Comparison of ENCODE assay signal across 24 cellular contexts in genomic region chr10:71404510-71405295, GRCh38. TPM values are rescaled to one million over a fixed set of nuclear protein-coding genes. Genes with fewer than 3 reads are reported as not detected.
A peak's percentile ranks its signal among the peaks of the same experiment; 100 is the strongest.
DNase-seq lines count a peak whose midpoint lies in the region; ATAC-seq and TF ChIP-seq lines count a peak whose summit lies in the region.
"Had no signal": no experiment of that assay in that cellular context is flagged by ENCODE, and none has a peak within 500 bp of the region (broad histone marks: within the 10 kb centered on the region; RNA-seq: fewer than 3 reads in every experiment).

No MANE protein-coding gene starts in this region.

- H3K27me3 Mint-ChIP-seq in activated CD8-positive, alpha-beta memory T cell treated with anti-CD3 and anti-CD28 coated beads, Interleukin-2, amount 10 ng/mL, durations not matched to agents 7 days and 5 days = peaks cover 11% of the 10 kb centered on the region
- H3K27me3 Mint-ChIP-seq in neural progenitor cell (ENCODE audit: insufficient read depth, low read depth) = peaks cover 8% of the 10 kb centered on the region

- H3K4me3 Mint-ChIP-seq in activated CD8-positive, alpha-beta memory T cell treated with anti-CD3 and anti-CD28 coated beads, Interleukin-2, amount 10 ng/mL, durations not matched to agents 7 days and 5 days = no peak overlapping the region
- peak overlapping the region; percentile 50 for H3K4me3 Mint-ChIP-seq in neural progenitor cell
- H3K4me3 Mint-ChIP-seq: CD8-positive, alpha-beta memory T cell had no signal

- DNase-seq in activated CD8-positive, alpha-beta memory T cell treated with anti-CD3 and anti-CD28 coated beads, Interleukin-2, amount 10 ng/mL, durations not matched to agents 7 days and 5 days = peak; percentile 37
- no peak for DNase-seq in activated CD8-positive, alpha-beta memory T cell treated with anti-CD3 and anti-CD28 coated beads for 24 hours
- DNase-seq in NCI-H69 (lab: John Stamatoyannopoulos, UW) = peak; percentile 22
- no peak for DNase-seq in neural progenitor cell (ENCODE audit: low spot score)
- no peak for DNase-seq in stimulated activated CD4-positive, alpha-beta T cell treated with anti-CD3 and anti-CD28 coated beads, Interleukin-1b, Interleukin-23, amount 100 ng/mL, for 48 hours
- DNase-seq: 8988T; AML-193; C1 segment of cervical spinal cord; Calu3; CD8-positive, alpha-beta memory T cell; DMS53; GF-D8; GM23248; NCI-H1694 treated with DMSO at 0.1 percent for 48 hours; NCI-H2081 treated with DMSO at 0.1 percent for 48 hours; NCI-H226; NCI-H524; NCI-H82; T-helper 1 cell had no signal

- no peak overlapping the region for H3K4me3 ChIP-seq in neural progenitor cell
- H3K4me3 ChIP-seq: GM23248, SJSA1 had no signal

- H3K4me1 ChIP-seq in neural progenitor cell = peaks cover 12% of the 10 kb centered on the region
- H3K4me1 ChIP-seq: SJSA1 had no signal

- no peaks in the 10 kb centered on the region for H3K4me1 Mint-ChIP-seq in activated CD8-positive, alpha-beta memory T cell treated with anti-CD3 and anti-CD28 coated beads, Interleukin-2, amount 10 ng/mL, durations not matched to agents 7 days and 5 days
- peaks cover 8% of the 10 kb centered on the region for H3K4me1 Mint-ChIP-seq in neural progenitor cell
- H3K4me1 Mint-ChIP-seq: CD8-positive, alpha-beta memory T cell had no signal

- no peak for ATAC-seq in activated CD8-positive, alpha-beta memory T cell treated with anti-CD3 and anti-CD28 coated beads, Interleukin-2, amount 10 ng/mL, durations not matched to agents 7 days and 5 days
- no peak for ATAC-seq in HG02759 (IDR thresholded peaks at IDR 0.05; ENCODE audit: unreplicated experiment)
- no peak for ATAC-seq in GM18907 (IDR thresholded peaks at IDR 0.05; ENCODE audit: unreplicated experiment)
- ATAC-seq: Panc1 had no signal

- H3K27me3 ChIP-seq in neural progenitor cell = peaks cover 18% of the 10 kb centered on the region

- H3K9me3 ChIP-seq in neural progenitor cell (ENCODE audit: low read depth) = no peaks in the 10 kb centered on the region
- H3K9me3 ChIP-seq: SJSA1 had no signal

- CTCF ChIA-PET in activated CD8-positive, alpha-beta memory T cell treated with anti-CD3 and anti-CD28 coated beads, Interleukin-2, amount 10 ng/mL, durations not matched to agents 7 days and 5 days (lab: Charles Lee) = interaction anchor here (0.6 kb wide), 1 partner anchor 12 kb away, joined by 3 read pairs; no protein-coding TSS in a partner anchor

- H3K27ac ChIP-seq in neural progenitor cell = no peak overlapping the region
- H3K27ac ChIP-seq: GM23248, SJSA1 had no signal

- H3K79me2 ChIP-seq in neural progenitor cell (ENCODE audit: low read depth) = no peaks in the 10 kb centered on the region

- no peak overlapping the region for H3K27ac Mint-ChIP-seq in activated CD8-positive, alpha-beta memory T cell treated with anti-CD3 and anti-CD28 coated beads, Interleukin-2, amount 10 ng/mL, durations not matched to agents 7 days and 5 days
- H3K27ac Mint-ChIP-seq in neural progenitor cell = peak overlapping the region; percentile 76
- H3K27ac Mint-ChIP-seq: IgD-negative memory B cell had no signal

- peak overlapping the region; percentile 50 for H2AFZ ChIP-seq in neural progenitor cell (replicated peaks)
- H2AFZ ChIP-seq: GM23248 had no signal

- H3F3A ChIP-seq in neural progenitor cell (ENCODE audit: low read depth) = peaks cover 6% of the 10 kb centered on the region

- H3K36me3 Mint-ChIP-seq in activated CD8-positive, alpha-beta memory T cell treated with anti-CD3 and anti-CD28 coated beads, Interleukin-2, amount 10 ng/mL, durations not matched to agents 7 days and 5 days = no peaks in the 10 kb centered on the region
- H3K36me3 Mint-ChIP-seq in neural progenitor cell = peaks cover 2% of the 10 kb centered on the region
- H3K36me3 Mint-ChIP-seq: CD8-positive, alpha-beta memory T cell; IgD-negative memory B cell had no signal

- H3K4me2 ChIP-seq in neural progenitor cell = no peak overlapping the region

- no peaks in the 10 kb centered on the region for H4K20me1 ChIP-seq in neural progenitor cell (ENCODE audit: low read depth)

- H3K9me3 Mint-ChIP-seq in activated CD8-positive, alpha-beta memory T cell treated with anti-CD3 and anti-CD28 coated beads, Interleukin-2, amount 10 ng/mL, durations not matched to agents 7 days and 5 days (ENCODE audit: low read depth) = no peaks in the 10 kb centered on the region
- H3K9me3 Mint-ChIP-seq in neural progenitor cell = no peaks in the 10 kb centered on the region
- H3K9me3 Mint-ChIP-seq: IgD-negative memory B cell had no signal

- TF ChIP-seq CTCF in neural progenitor cell (IDR thresholded peaks at IDR 0.05) = no peak

- H3K36me3 ChIP-seq in neural progenitor cell = no peaks in the 10 kb centered on the region
- H3K36me3 ChIP-seq: SJSA1 had no signal

- no peak overlapping the region for H3K9ac ChIP-seq in neural progenitor cell
- H3K9ac ChIP-seq: GM23248 had no signal

RNA-seq across cellular contexts. Expression of gene CDH23, which starts 8.0 kb away (rescaled TPM):
- total RNA-seq in activated CD8-positive, alpha-beta memory T cell treated with anti-CD3 and anti-CD28 coated beads, Interleukin-2, amount 10 ng/mL, durations not matched to agents 7 days and 5 days = under 1 TPM; 0.16 to 0.61 TPM
- total RNA-seq in neural progenitor cell (ENCODE audit: low replicate concordance) = 5.9 and 10.3 TPM in 2 replicates
- total RNA-seq: GM23248 had no signal

Comparison
In these comparisons a context has a peak if more than half of its experiments do, and no peak if none do; other contexts are left out.
1. DNase-seq: peak in activated CD8-positive, alpha-beta memory T cell treated with anti-CD3 and anti-CD28 coated beads, Interleukin-2, amount 10 ng/mL, durations not matched to agents 7 days and 5 days (single experiment) and NCI-H69 (single experiment); none in activated CD8-positive, alpha-beta memory T cell treated with anti-CD3 and anti-CD28 coated beads for 24 hours (single experiment), neural progenitor cell (single experiment) and stimulated activated CD4-positive, alpha-beta T cell treated with anti-CD3 and anti-CD28 coated beads, Interleukin-1b, Interleukin-23, amount 100 ng/mL, for 48 hours (single experiment).